14 cellular contexts compared by ENCODE assay signal in genomic region chr3:58042947-58043707, GRCh38. TPM values are rescaled to one million over a fixed set of nuclear protein-coding genes. Genes with fewer than 3 reads are reported as not detected.
A peak's percentile ranks its signal among the peaks of the same experiment; 100 is the strongest.
DNase-seq lines count a peak whose midpoint lies in the region; ATAC-seq and TF ChIP-seq lines count a peak whose summit lies in the region.
"Had no signal": no experiment of that assay in that cellular context is flagged by ENCODE, and none has a peak within 500 bp of the region (broad histone marks: within the 10 kb centered on the region; RNA-seq: fewer than 3 reads in every experiment).

No MANE protein-coding gene starts in this region.

- H2AFZ ChIP-seq in ACC112 (ENCODE audit: low read length, unreplicated experiment) (no peak overlapping the region), KMS-11 (ENCODE audit: low read depth) (no peak overlapping the region), neural progenitor cell (replicated peaks) (no peak overlapping the region)

- peaks cover 34% of the 10 kb centered on the region for H3K4me1 Mint-ChIP-seq in neural progenitor cell

- H3K4me3 ChIP-seq in ACC112 (ENCODE audit: low read depth, low read length) = no peak overlapping the region
- no peak overlapping the region for H3K4me3 ChIP-seq in KMS-11 (IDR thresholded peaks at IDR 0.05; ENCODE audit: insufficient read depth, low read depth, low read length)
- no peak overlapping the region for H3K4me3 ChIP-seq in esophagus muscularis mucosa
- no peak overlapping the region for H3K4me3 ChIP-seq in neural progenitor cell
- H3K4me3 ChIP-seq in dorsolateral prefrontal cortex = no peak overlapping the region
- H3K4me3 ChIP-seq: skin epidermis had no signal

- no peak for TF ChIP-seq POLR2A in esophagus muscularis mucosa (IDR thresholded peaks at IDR 0.05; ENCODE audit: low read depth)

- H3K27ac Mint-ChIP-seq in neural progenitor cell = no peak overlapping the region
- H3K27ac Mint-ChIP-seq: activated CD4-positive, alpha-beta memory T cell treated with anti-CD3 and anti-CD28 coated beads, Interleukin-2, amount 10 ng/mL, durations not matched to agents 7 days and 5 days; activated T-helper 17 cell treated with anti-CD3 and anti-CD28 coated beads, Interleukin-2, amount 50 U/mL, for 72 hours had no signal

- H4K20me1 ChIP-seq in KMS-11 (ENCODE audit: insufficient read depth) = 0 out of 2 replicates have a peak, but pooled peaks cover 3% of the 10 kb centered on the region
- H4K20me1 ChIP-seq in neural progenitor cell (ENCODE audit: low read depth) = peaks cover 63% of the 10 kb centered on the region

- DNase-seq in esophagus muscularis mucosa (ENCODE audit: extremely low spot score) = no peak
- DNase-seq in neural progenitor cell (ENCODE audit: low spot score) = no peak
- DNase-seq in OCI-M2 (lab: John Stamatoyannopoulos, UW; ENCODE audit: unreplicated experiment) = no peak
- DNase-seq in dorsolateral prefrontal cortex = no peak
- DNase-seq: activated CD4-positive, alpha-beta memory T cell treated with anti-CD3 and anti-CD28 coated beads, Interleukin-2, amount 10 ng/mL, durations not matched to agents 7 days and 5 days; left cardiac atrium; NCI-H1417 treated with DMSO at 0.1 percent for 48 hours; substantia nigra had no signal

- H3K4me3 Mint-ChIP-seq in neural progenitor cell = no peak overlapping the region
- H3K4me3 Mint-ChIP-seq: activated CD4-positive, alpha-beta memory T cell treated with anti-CD3 and anti-CD28 coated beads, Interleukin-2, amount 10 ng/mL, durations not matched to agents 7 days and 5 days; activated T-helper 17 cell treated with anti-CD3 and anti-CD28 coated beads, Interleukin-2, amount 50 U/mL, for 72 hours had no signal

- H3K4me2 ChIP-seq in KMS-11 (peak overlapping the region; percentile 34; the same call in 1 of the 2 replicates), neural progenitor cell (peak overlapping the region; percentile 1)

- no peak for TF ChIP-seq EP300 in esophagus muscularis mucosa (IDR thresholded peaks at IDR 0.05)

- H3K27ac ChIP-seq in ACC112 (ENCODE audit: low read depth, low read length) (peak overlapping the region; percentile 61; the same call in 1 of the 2 replicates), KMS-11 (no peak overlapping the region), esophagus muscularis mucosa (replicated peaks in 1 of 4) (peak overlapping the region; percentile 76 to 86 (median 80)), neural progenitor cell (no peak overlapping the region), dorsolateral prefrontal cortex (no peak overlapping the region)

- H3K9me3 Mint-ChIP-seq in neural progenitor cell = no peaks in the 10 kb centered on the region
- H3K9me3 Mint-ChIP-seq: activated CD4-positive, alpha-beta memory T cell treated with anti-CD3 and anti-CD28 coated beads, Interleukin-2, amount 10 ng/mL, durations not matched to agents 7 days and 5 days; activated T-helper 17 cell treated with anti-CD3 and anti-CD28 coated beads, Interleukin-2, amount 50 U/mL, for 72 hours had no signal

- peaks cover 9% of the 10 kb centered on the region for H3K27me3 Mint-ChIP-seq in neural progenitor cell (ENCODE audit: insufficient read depth, low read depth)
- H3K27me3 Mint-ChIP-seq: activated CD4-positive, alpha-beta memory T cell treated with anti-CD3 and anti-CD28 coated beads, Interleukin-2, amount 10 ng/mL, durations not matched to agents 7 days and 5 days; activated T-helper 17 cell treated with anti-CD3 and anti-CD28 coated beads, Interleukin-2, amount 50 U/mL, for 72 hours had no signal

- intact Hi-C loops in esophagus muscularis mucosa (cut with DNase I) (no loop called here), dorsolateral prefrontal cortex (cut with DNase I) (no loop called here)

- H3K4me1 ChIP-seq in ACC112 (ENCODE audit: control insufficient read depth, insufficient read depth, low read length, unreplicated experiment) (peaks cover 76% of the 10 kb centered on the region), KMS-11 (ENCODE audit: low read depth, poor library complexity, severe bottlenecking) (peaks cover 60% of the 10 kb centered on the region), esophagus muscularis mucosa (peaks cover 54 to 99% (median 97%) of the 10 kb centered on the region in 4 donors), neural progenitor cell (peaks cover 33% of the 10 kb centered on the region)

- H3F3A ChIP-seq in neural progenitor cell (ENCODE audit: low read depth) = peaks cover 16% of the 10 kb centered on the region

- H3K9me3 ChIP-seq in esophagus muscularis mucosa (no peaks in the 10 kb centered on the region), neural progenitor cell (ENCODE audit: low read depth) (no peaks in the 10 kb centered on the region)

- no peaks in the 10 kb centered on the region for H3K36me3 Mint-ChIP-seq in neural progenitor cell

- H3K9ac ChIP-seq in KMS-11 (no peak overlapping the region), neural progenitor cell (no peak overlapping the region)

- no peaks in the 10 kb centered on the region for H3K27me3 ChIP-seq in ACC112 (ENCODE audit: insufficient read depth, low read length)
- peaks cover 9% of the 10 kb centered on the region; the same call in 1 of the 2 replicates for H3K27me3 ChIP-seq in KMS-11 (ENCODE audit: insufficient read depth, low read depth)
- no peaks in the 10 kb centered on the region for H3K27me3 ChIP-seq in esophagus muscularis mucosa
- H3K27me3 ChIP-seq in neural progenitor cell = no peaks in the 10 kb centered on the region
- H3K27me3 ChIP-seq in dorsolateral prefrontal cortex = no peaks in the 10 kb centered on the region

- no peak for TF ChIP-seq CTCF in KMS-11 (conservative IDR thresholded peaks at IDR 0.05; ENCODE audit: low read depth, low read length)
- TF ChIP-seq CTCF in esophagus muscularis mucosa (IDR thresholded peaks at IDR 0.05) = no peak
- no peak for TF ChIP-seq CTCF in neural progenitor cell (IDR thresholded peaks at IDR 0.05)
- no peak for TF ChIP-seq CTCF in dorsolateral prefrontal cortex (IDR thresholded peaks at IDR 0.05 in 54 of 56, conservative IDR thresholded peaks at IDR 0.05 in 2 of 56; ENCODE audit: low read depth in 1 of 56, partially characterized antibody in 56 of 56)

- 61% methylated on average over 6 of the region's 6 CpGs for WGBS in esophagus muscularis mucosa

- no peak for ATAC-seq in GM21515 (IDR thresholded peaks at IDR 0.05; ENCODE audit: unreplicated experiment)
- no peak for ATAC-seq in GM18498 (IDR thresholded peaks at IDR 0.05; ENCODE audit: unreplicated experiment)
- ATAC-seq: left cardiac atrium had no signal

- H3K79me2 ChIP-seq in ACC112 (ENCODE audit: control insufficient read depth, insufficient read depth, low read length, unreplicated experiment) (peaks cover 85% of the 10 kb centered on the region), KMS-11 (ENCODE audit: insufficient read depth, low read depth) (no peaks in the 10 kb centered on the region), neural progenitor cell (ENCODE audit: low read depth) (peaks cover 20% of the 10 kb centered on the region)

- H3K36me3 ChIP-seq in ACC112 (ENCODE audit: insufficient read depth, low read length) (no peaks in the 10 kb centered on the region), KMS-11 (ENCODE audit: insufficient read depth) (no peaks in the 10 kb centered on the region), esophagus muscularis mucosa (no peaks in the 10 kb centered on the region), neural progenitor cell (no peaks in the 10 kb centered on the region)

RNA-seq across cellular contexts. Expression of gene FLNB, which starts 34.9 kb away (rescaled TPM):
- 100 to 1,000 TPM in 2 of 4 donors, 10 to 100 TPM in 2; 61.9 to 114 (median 89.9) TPM for total RNA-seq in esophagus muscularis mucosa
- total RNA-seq in neural progenitor cell (ENCODE audit: low replicate concordance) = 32.0 and 54.9 TPM in 2 replicates
- 10 to 100 TPM; 29.4 to 98.8 (median 48.0) TPM for total RNA-seq in dorsolateral prefrontal cortex

Comparison
In these comparisons a context has a peak if more than half of its experiments do, and no peak if none do; other contexts are left out.
1. H3K27ac ChIP-seq: peak in ACC112 (single experiment) and esophagus muscularis mucosa (4 of 4); none in KMS-11 (single experiment), neural progenitor cell (single experiment) and dorsolateral prefrontal cortex (0 of 59).